1 cellular context compared by ENCODE assay signal in the genomic region with DNA sequence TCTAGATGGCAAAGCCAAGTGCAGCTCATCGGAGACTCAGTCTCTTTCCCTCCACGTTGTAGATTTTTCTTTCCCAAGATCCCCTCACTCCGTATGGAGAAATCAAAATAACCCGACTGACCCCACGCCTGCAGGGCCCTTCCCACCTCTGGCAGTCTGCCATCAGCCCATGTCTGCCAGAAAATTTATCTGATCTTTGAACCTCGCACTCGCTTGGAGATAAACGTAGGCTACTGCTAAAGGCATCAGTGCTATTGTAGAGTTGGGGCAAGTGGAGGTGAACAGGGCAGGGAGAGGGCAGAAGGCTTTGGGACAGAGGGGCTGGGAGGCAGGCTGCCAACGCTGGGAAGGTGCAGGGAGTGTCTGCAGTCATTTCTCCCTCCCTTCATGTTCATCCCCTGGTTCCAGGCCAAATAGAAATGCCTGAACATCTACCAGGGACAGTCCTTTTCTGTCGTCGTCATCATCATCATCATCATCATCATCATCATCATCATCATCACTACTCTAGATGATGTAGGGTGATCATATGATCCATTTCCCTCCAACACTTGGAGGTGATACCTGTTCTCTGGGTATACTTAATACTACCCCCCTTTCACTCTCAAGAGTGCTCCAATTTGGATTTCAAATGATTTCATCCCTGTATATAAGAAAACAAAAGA.
TF ChIP-seq lines count a peak whose summit lies in the region.

No MANE protein-coding gene starts in this region.

TF ChIP-seq in HepG2, 621 proteins besides CTCF, POLR2A, EP300 and RAD21 (continued from another document and continues in another):
- TF ChIP-seq ZNF18 (CRISPR knock-in tag; IDR thresholded peaks at IDR 0.05; ENCODE audit: insufficient replicate concordance) = no peak
- no peak for TF ChIP-seq ATM (IDR thresholded peaks at IDR 0.05; ENCODE audit: borderline replicate concordance)
- no peak for TF ChIP-seq ZNF432 (CRISPR knock-in tag; IDR thresholded peaks at IDR 0.05; ENCODE audit: borderline replicate concordance)
- TF ChIP-seq ZNF775 (CRISPR knock-in tag; IDR thresholded peaks at IDR 0.05; ENCODE audit: borderline replicate concordance) = no peak
- TF ChIP-seq ZNF280D (CRISPR knock-in tag; IDR thresholded peaks at IDR 0.05) = no peak
- peak; percentile 88 for TF ChIP-seq XRCC5 (optimal IDR thresholded peaks at IDR 0.05; ENCODE audit: low read length)
- peak; percentile 54; the same call in 1 of the 2 replicates for TF ChIP-seq THRA (CRISPR knock-in tag; IDR thresholded peaks at IDR 0.05; ENCODE audit: borderline replicate concordance)
- no peak for TF ChIP-seq ZNF577 (CRISPR knock-in tag; IDR thresholded peaks at IDR 0.05; ENCODE audit: borderline replicate concordance, low read depth)
- TF ChIP-seq, protein P1, sequence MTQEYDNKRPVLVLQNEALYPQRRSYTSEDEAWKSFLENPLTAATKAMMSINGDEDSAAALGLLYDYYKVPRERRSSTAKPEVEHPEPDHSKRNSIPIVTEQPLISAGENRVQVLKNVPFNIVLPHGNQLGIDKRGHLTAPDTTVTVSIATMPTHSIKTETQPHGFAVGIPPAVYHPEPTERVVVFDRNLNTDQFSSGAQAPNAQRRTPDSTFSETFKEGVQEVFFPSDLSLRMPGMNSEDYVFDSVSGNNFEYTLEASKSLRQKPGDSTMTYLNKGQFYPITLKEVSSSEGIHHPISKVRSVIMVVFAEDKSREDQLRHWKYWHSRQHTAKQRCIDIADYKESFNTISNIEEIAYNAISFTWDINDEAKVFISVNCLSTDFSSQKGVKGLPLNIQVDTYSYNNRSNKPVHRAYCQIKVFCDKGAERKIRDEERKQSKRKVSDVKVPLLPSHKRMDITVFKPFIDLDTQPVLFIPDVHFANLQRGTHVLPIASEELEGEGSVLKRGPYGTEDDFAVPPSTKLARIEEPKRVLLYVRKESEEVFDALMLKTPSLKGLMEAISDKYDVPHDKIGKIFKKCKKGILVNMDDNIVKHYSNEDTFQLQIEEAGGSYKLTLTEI (CRISPR knock-in tag; conservative IDR thresholded peaks at IDR 0.05) = no peak
- TF ChIP-seq, protein P2, sequence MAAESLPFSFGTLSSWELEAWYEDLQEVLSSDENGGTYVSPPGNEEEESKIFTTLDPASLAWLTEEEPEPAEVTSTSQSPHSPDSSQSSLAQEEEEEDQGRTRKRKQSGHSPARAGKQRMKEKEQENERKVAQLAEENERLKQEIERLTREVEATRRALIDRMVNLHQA (CRISPR knock-in tag; IDR thresholded peaks at IDR 0.05) = no peak
- TF ChIP-seq ZNF224 (CRISPR knock-in tag; IDR thresholded peaks at IDR 0.05) = no peak
- no peak for TF ChIP-seq ZNF605 (CRISPR knock-in tag; IDR thresholded peaks at IDR 0.05)
- peak; percentile 18; the same call in 1 of the 2 replicates for TF ChIP-seq HOXA3 (CRISPR knock-in tag; IDR thresholded peaks at IDR 0.05)
- peak; percentile 60; the same call in 1 of the 2 replicates for TF ChIP-seq NFIC (IDR thresholded peaks at IDR 0.05; ENCODE audit: low read length)
- 0 out of 2 replicates have a peak, but pooled peaks have one; percentile 20 for TF ChIP-seq POGZ (CRISPR knock-in tag; IDR thresholded peaks at IDR 0.05)
- no peak for TF ChIP-seq ZNF564 (CRISPR knock-in tag; IDR thresholded peaks at IDR 0.05)
- TF ChIP-seq ZNF747 (CRISPR knock-in tag; IDR thresholded peaks at IDR 0.05; ENCODE audit: borderline replicate concordance) = no peak
- TF ChIP-seq CHD4 (IDR thresholded peaks at IDR 0.05; ENCODE audit: borderline replicate concordance, low read length) = no peak
- TF ChIP-seq HCFC1 (IDR thresholded peaks at IDR 0.05; ENCODE audit: low read depth, low read length) = no peak; the same call in 1 of the 2 replicates
- no peak for TF ChIP-seq ZNF615 (CRISPR knock-in tag; IDR thresholded peaks at IDR 0.05; ENCODE audit: borderline replicate concordance)
- TF ChIP-seq FUBP1 (CRISPR knock-in tag; IDR thresholded peaks at IDR 0.05; ENCODE audit: borderline replicate concordance) = no peak
- no peak for TF ChIP-seq SIX4 (CRISPR knock-in tag; IDR thresholded peaks at IDR 0.05)
- TF ChIP-seq ZNF335 (CRISPR knock-in tag; IDR thresholded peaks at IDR 0.05) = no peak
- TF ChIP-seq NR2F2 (IDR thresholded peaks at IDR 0.05; ENCODE audit: borderline replicate concordance, low read depth) = peak; percentile 78; the same call in 1 of the 2 replicates
- TF ChIP-seq ZNF589 (CRISPR knock-in tag; conservative IDR thresholded peaks at IDR 0.05) = no peak
- peak; percentile 44; the same call in 1 of the 2 replicates for TF ChIP-seq RXRA (CRISPR knock-in tag; IDR thresholded peaks at IDR 0.05)
- TF ChIP-seq ZBTB20 (CRISPR knock-in tag; IDR thresholded peaks at IDR 0.05; ENCODE audit: borderline replicate concordance, low read depth) = no peak
- TF ChIP-seq NFATC3 (CRISPR knock-in tag; IDR thresholded peaks at IDR 0.05) = no peak
- no peak for TF ChIP-seq RFXANK (CRISPR knock-in tag; IDR thresholded peaks at IDR 0.05)
- no peak for TF ChIP-seq HNRNPL (IDR thresholded peaks at IDR 0.05; ENCODE audit: low read depth, low read length)
- no peak for TF ChIP-seq ZNF616 (CRISPR knock-in tag; IDR thresholded peaks at IDR 0.05; ENCODE audit: low read depth)
- 0 out of 2 replicates have a peak, but pooled peaks have one; percentile 26 for TF ChIP-seq ELF3 (CRISPR knock-in tag; IDR thresholded peaks at IDR 0.05)
- TF ChIP-seq HIVEP1 (CRISPR knock-in tag; IDR thresholded peaks at IDR 0.05) = 0 out of 2 replicates have a peak, but pooled peaks have one; percentile 41
- TF ChIP-seq, protein P3, sequence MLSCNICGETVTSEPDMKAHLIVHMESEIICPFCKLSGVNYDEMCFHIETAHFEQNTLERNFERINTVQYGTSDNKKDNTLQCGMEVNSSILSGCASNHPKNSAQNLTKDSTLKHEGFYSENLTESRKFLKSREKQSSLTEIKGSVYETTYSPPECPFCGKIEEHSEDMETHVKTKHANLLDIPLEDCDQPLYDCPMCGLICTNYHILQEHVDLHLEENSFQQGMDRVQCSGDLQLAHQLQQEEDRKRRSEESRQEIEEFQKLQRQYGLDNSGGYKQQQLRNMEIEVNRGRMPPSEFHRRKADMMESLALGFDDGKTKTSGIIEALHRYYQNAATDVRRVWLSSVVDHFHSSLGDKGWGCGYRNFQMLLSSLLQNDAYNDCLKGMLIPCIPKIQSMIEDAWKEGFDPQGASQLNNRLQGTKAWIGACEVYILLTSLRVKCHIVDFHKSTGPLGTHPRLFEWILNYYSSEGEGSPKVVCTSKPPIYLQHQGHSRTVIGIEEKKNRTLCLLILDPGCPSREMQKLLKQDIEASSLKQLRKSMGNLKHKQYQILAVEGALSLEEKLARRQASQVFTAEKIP (CRISPR knock-in tag; IDR thresholded peaks at IDR 0.05; ENCODE audit: borderline replicate concordance) = no peak
- TF ChIP-seq, protein P4, sequence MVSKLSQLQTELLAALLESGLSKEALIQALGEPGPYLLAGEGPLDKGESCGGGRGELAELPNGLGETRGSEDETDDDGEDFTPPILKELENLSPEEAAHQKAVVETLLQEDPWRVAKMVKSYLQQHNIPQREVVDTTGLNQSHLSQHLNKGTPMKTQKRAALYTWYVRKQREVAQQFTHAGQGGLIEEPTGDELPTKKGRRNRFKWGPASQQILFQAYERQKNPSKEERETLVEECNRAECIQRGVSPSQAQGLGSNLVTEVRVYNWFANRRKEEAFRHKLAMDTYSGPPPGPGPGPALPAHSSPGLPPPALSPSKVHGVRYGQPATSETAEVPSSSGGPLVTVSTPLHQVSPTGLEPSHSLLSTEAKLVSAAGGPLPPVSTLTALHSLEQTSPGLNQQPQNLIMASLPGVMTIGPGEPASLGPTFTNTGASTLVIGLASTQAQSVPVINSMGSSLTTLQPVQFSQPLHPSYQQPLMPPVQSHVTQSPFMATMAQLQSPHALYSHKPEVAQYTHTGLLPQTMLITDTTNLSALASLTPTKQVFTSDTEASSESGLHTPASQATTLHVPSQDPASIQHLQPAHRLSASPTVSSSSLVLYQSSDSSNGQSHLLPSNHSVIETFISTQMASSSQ (IDR thresholded peaks at IDR 0.05; ENCODE audit: low read depth) = no peak
- TF ChIP-seq, protein P4 (CRISPR knock-in tag; IDR thresholded peaks at IDR 0.05; ENCODE audit: borderline replicate concordance) = no peak
- TF ChIP-seq NR1H2 (CRISPR knock-in tag; IDR thresholded peaks at IDR 0.05; ENCODE audit: borderline replicate concordance, low read depth) = no peak
- TF ChIP-seq, protein P5, sequence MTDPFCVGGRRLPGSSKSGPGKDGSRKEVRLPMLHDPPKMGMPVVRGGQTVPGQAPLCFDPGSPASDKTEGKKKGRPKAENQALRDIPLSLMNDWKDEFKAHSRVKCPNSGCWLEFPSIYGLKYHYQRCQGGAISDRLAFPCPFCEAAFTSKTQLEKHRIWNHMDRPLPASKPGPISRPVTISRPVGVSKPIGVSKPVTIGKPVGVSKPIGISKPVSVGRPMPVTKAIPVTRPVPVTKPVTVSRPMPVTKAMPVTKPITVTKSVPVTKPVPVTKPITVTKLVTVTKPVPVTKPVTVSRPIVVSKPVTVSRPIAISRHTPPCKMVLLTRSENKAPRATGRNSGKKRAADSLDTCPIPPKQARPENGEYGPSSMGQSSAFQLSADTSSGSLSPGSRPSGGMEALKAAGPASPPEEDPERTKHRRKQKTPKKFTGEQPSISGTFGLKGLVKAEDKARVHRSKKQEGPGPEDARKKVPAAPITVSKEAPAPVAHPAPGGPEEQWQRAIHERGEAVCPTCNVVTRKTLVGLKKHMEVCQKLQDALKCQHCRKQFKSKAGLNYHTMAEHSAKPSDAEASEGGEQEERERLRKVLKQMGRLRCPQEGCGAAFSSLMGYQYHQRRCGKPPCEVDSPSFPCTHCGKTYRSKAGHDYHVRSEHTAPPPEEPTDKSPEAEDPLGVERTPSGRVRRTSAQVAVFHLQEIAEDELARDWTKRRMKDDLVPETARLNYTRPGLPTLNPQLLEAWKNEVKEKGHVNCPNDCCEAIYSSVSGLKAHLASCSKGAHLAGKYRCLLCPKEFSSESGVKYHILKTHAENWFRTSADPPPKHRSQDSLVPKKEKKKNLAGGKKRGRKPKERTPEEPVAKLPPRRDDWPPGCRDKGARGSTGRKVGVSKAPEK (CRISPR knock-in tag; IDR thresholded peaks at IDR 0.05; ENCODE audit: borderline replicate concordance) = no peak
- peak; percentile 65 for TF ChIP-seq ZMYM4 (CRISPR knock-in tag; IDR thresholded peaks at IDR 0.05)
